In the genomic region with DNA sequence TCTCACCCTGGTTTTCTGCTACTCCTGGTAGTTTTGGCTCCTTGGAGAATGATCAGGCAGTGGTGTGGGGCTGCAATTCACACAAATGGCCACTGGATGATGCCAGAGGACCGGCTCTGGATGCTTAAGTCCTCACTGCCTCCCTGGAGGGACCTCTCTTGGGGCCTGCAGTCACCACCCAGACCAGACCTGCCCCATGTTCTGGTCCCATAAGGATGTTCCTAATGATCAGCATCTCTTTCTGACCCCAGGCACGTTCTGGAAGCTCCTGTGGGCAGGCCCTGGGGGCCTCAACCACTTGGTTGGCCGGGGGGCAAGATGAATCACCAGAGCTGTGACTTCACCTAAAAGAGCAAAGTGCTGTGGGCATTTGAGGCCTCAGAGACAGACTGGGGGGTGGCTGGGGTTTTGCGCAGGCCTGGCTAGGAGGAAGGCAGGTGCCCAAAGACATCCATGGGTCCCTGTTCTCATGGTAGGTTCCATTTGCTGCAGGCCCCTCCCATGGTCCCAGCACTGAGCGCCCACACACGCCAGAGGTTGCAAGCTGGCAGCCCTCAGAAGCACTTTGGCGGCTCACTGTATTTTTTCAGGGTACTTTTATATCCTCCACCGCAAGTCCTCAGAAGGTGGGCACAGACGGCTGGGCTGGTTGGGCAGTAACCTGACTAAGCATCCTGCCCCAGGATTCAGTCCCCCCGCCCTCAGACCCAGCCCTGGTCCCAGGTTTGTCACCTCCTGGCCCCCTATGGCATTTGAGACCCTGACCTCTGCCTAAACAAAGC, we compare ENCODE assay signal across 8 cellular contexts. TPM values are rescaled to one million over a fixed set of nuclear protein-coding genes. Genes with fewer than 3 reads are reported as not detected.
DNase-seq lines count a peak whose midpoint lies in the region; ATAC-seq and TF ChIP-seq lines count a peak whose summit lies in the region.

No MANE protein-coding gene starts in this region.

- no peak overlapping the region for H3K4me3 Mint-ChIP-seq in activated naive CD8-positive, alpha-beta T cell treated with anti-CD3 and anti-CD28 coated beads, Interleukin-2, amount 50 U/mL, for 24 hours

- H3K27ac Mint-ChIP-seq in activated naive CD8-positive, alpha-beta T cell treated with anti-CD3 and anti-CD28 coated beads, Interleukin-2, amount 50 U/mL, for 24 hours, result no peak overlapping the region

- peaks cover 15% of the 10 kb centered on the region for H3K9me3 Mint-ChIP-seq in activated naive CD8-positive, alpha-beta T cell treated with anti-CD3 and anti-CD28 coated beads, Interleukin-2, amount 50 U/mL, for 24 hours

- no peaks in the 10 kb centered on the region for H3K4me1 ChIP-seq in prostate gland (replicated peaks)
- peaks cover 12% of the 10 kb centered on the region for H3K4me1 ChIP-seq in vagina

- peaks cover 3% of the 10 kb centered on the region for H3K27me3 Mint-ChIP-seq in activated naive CD8-positive, alpha-beta T cell treated with anti-CD3 and anti-CD28 coated beads, Interleukin-2, amount 50 U/mL, for 24 hours

- H3K36me3 ChIP-seq in prostate gland (no peaks in the 10 kb centered on the region), vagina (no peaks in the 10 kb centered on the region)

- peak; percentile 45 for DNase-seq in GM12864 (ENCODE audit: low read depth)
- DNase-seq in NCI-H1105 treated with DMSO at 0.1 percent for 48 hours (lab: John Stamatoyannopoulos, UW), result peak; percentile 85
- DNase-seq in SW 1271 (lab: John Stamatoyannopoulos, UW), result peak; percentile 43 to 86
- peak; percentile 68 for DNase-seq in activated naive CD8-positive, alpha-beta T cell treated with anti-CD3 and anti-CD28 coated beads, Interleukin-2, amount 50 U/mL, for 24 hours
- DNase-seq in cardiac septum (ENCODE audit: low spot score), result peak; percentile 82
- DNase-seq in prostate gland (ENCODE audit: low spot score), result peak; percentile 76
- DNase-seq in vagina (ENCODE audit: extremely low spot score in 2 of 2), result no peak

- H3K4me1 Mint-ChIP-seq in activated naive CD8-positive, alpha-beta T cell treated with anti-CD3 and anti-CD28 coated beads, Interleukin-2, amount 50 U/mL, for 24 hours, result peaks cover 3% of the 10 kb centered on the region

- H3K9me3 ChIP-seq in prostate gland (no peaks in the 10 kb centered on the region), vagina (no peaks in the 10 kb centered on the region)

- peak; percentile 83 for ATAC-seq in activated naive CD8-positive, alpha-beta T cell treated with anti-CD3 and anti-CD28 coated beads, Interleukin-2, amount 50 U/mL, for 24 hours
- ATAC-seq in HG02642 (IDR thresholded peaks at IDR 0.05; ENCODE audit: poor library complexity, unreplicated experiment), result no peak

- no peaks in the 10 kb centered on the region for H3K36me3 Mint-ChIP-seq in activated naive CD8-positive, alpha-beta T cell treated with anti-CD3 and anti-CD28 coated beads, Interleukin-2, amount 50 U/mL, for 24 hours (ENCODE audit: low read depth)

- H3K27me3 ChIP-seq in prostate gland (replicated peaks; ENCODE audit: insufficient read depth) (no peaks in the 10 kb centered on the region), vagina (no peaks in the 10 kb centered on the region)

- no peak for TF ChIP-seq POLR2A in prostate gland (IDR thresholded peaks at IDR 0.05)
- TF ChIP-seq POLR2A in vagina (IDR thresholded peaks at IDR 0.05), result no peak

- TF ChIP-seq CTCF in GM12864 (IDR thresholded peaks at IDR 0.05; ENCODE audit: low read depth, low read length, missing control alignments) (peak; percentile 100), prostate gland (IDR thresholded peaks at IDR 0.05) (peak; percentile 94 to 100 (median 98)), vagina (IDR thresholded peaks at IDR 0.05) (peak; percentile 91 to 100 (median 96))

- H3K27ac ChIP-seq in prostate gland (no peak overlapping the region), vagina (no peak overlapping the region)

- intact Hi-C loops in cardiac septum (cut with DNase I), result no loop called here
- intact Hi-C loops in prostate gland (cut with DNase I), result loop anchor here (5.0 to 10.0 kb wide), 3 partner anchors 141 to 678 kb away; partner anchors contain the start of genes ATPAF2, GID4 and RASD1
- intact Hi-C loops in vagina (cut with DNase I), result loop anchor here (5.0 kb wide), 1 partner anchor 141 kb away; the partner anchor contains the start of gene RASD1

- 65% methylated on average over 10 of the region's 10 CpGs for WGBS in prostate gland

- H3K4me3 ChIP-seq in GM12864 (ENCODE audit: low read depth, low read length) (no peak overlapping the region), prostate gland (no peak overlapping the region), vagina (no peak overlapping the region)

RNA-seq across cellular contexts. Expression of gene NT5M, which starts 53.2 kb away (rescaled TPM):
- total RNA-seq in cardiac septum (7.5 TPM), prostate gland (10 to 100 TPM in 1 of 2 donors, 1 to 10 TPM in 1; 7.6 to 35.2 TPM), vagina (3.2 TPM)

Comparison
In these comparisons a context has a peak if more than half of its experiments do, and no peak if none do; other contexts are left out.
1. DNase-seq: peak in GM12864 (single experiment), NCI-H1105 treated with DMSO at 0.1 percent for 48 hours (single experiment), SW 1271 (2 of 2), activated naive CD8-positive, alpha-beta T cell treated with anti-CD3 and anti-CD28 coated beads, Interleukin-2, amount 50 U/mL, for 24 hours (single experiment), cardiac septum (single experiment) and prostate gland (single experiment); none in vagina (0 of 2).
2. Peak in every context shown above with its lines, with median percentiles within 50 percentile points of each other: CTCF ChIP-seq.